1 cellular context compared by ENCODE assay signal in genomic region chr7:138480527-138480926, GRCh38.
TF ChIP-seq lines count a peak whose summit lies in the region.

No MANE protein-coding gene starts in this region.

TF ChIP-seq in WTC11, 78 proteins besides CTCF, POLR2A, EP300 and RAD21 (continued from another document):
- no peak for TF ChIP-seq AFF4 (CRISPR knock-in tag; IDR thresholded peaks at IDR 0.05; ENCODE audit: borderline replicate concordance)
- TF ChIP-seq ZNF512 (CRISPR knock-in tag; IDR thresholded peaks at IDR 0.05; ENCODE audit: borderline replicate concordance), result no peak
- TF ChIP-seq STAT6 (CRISPR knock-in tag; conservative IDR thresholded peaks at IDR 0.05; ENCODE audit: low read depth), result no peak
- TF ChIP-seq TEAD1 (CRISPR knock-in tag; IDR thresholded peaks at IDR 0.05), result no peak
- no peak for TF ChIP-seq EMX1 (CRISPR knock-in tag; IDR thresholded peaks at IDR 0.05)
